Comparison of ENCODE assay signal across 29 cellular contexts in genomic region chr13:44193731-44194130, GRCh38.
"Had no signal": no experiment of that assay in that cellular context is flagged by ENCODE, and none has a peak within 500 bp of the region (broad histone marks: within the 10 kb centered on the region; RNA-seq: fewer than 3 reads in every experiment).

No MANE protein-coding gene starts in this region.

- H3K9me3 ChIP-seq: ascending aorta, breast epithelium, colonic mucosa had no signal

- FAIRE-seq: endometrium, frontal cortex had no signal

- H3K36me3 Mint-ChIP-seq: activated naive CD4-positive, alpha-beta T cell treated with anti-CD3 and anti-CD28 coated beads, Interleukin-2, amount 10 ng/mL, durations not matched to agents 7 days and 5 days; brain had no signal

- ATAC-seq: activated naive CD4-positive, alpha-beta T cell treated with anti-CD3 and anti-CD28 coated beads, Interleukin-2, amount 50 U/mL, for 72 hours; activated T-cell treated with anti-CD3 and anti-CD28 coated beads, Interleukin-2, amount 50 U/mL, for 72 hours had no signal

- DNase-seq: activated CD4-positive, alpha-beta memory T cell treated with anti-CD3 and anti-CD28 coated beads, Interleukin-2, amount 10 ng/mL, durations not matched to agents 7 days and 5 days; activated CD4-positive, alpha-beta T cell treated with anti-CD3 and anti-CD28 coated beads for 1 hour; activated CD4-positive, alpha-beta T cell treated with anti-CD3 and anti-CD28 coated beads for 4 hours; activated CD4-positive, alpha-beta T cell treated with anti-CD3 and anti-CD28 coated beads, Interleukin-2, amount 10 ng/mL, durations not matched to agents 7 days and 5 days; activated CD4-positive, alpha-beta T cell treated with anti-CD3 and anti-CD28 coated beads, Interleukin-2, amount 50 U/mL, for 4 hours; activated CD8-positive, alpha-beta memory T cell treated with anti-CD3 and anti-CD28 coated beads, Interleukin-2, amount 50 U/mL, for 48 hours; activated gamma-delta T cell; activated naive CD4-positive, alpha-beta T cell; activated naive CD4-positive, alpha-beta T cell treated with anti-CD3 and anti-CD28 coated beads, Interleukin-2, amount 10 ng/mL, durations not matched to agents 7 days and 5 days; activated naive CD8-positive, alpha-beta T cell treated with anti-CD3 and anti-CD28 coated beads, Interleukin-2, amount 10 ng/mL, durations not matched to agents 7 days and 5 days; activated T-cell treated with anti-CD3 and anti-CD28 coated beads for 4 hours; activated T-cell treated with anti-CD3 and anti-CD28 coated beads, Interleukin-2, amount 50 U/mL, for 24 hours; activated T-cell treated with anti-CD3 and anti-CD28 coated beads, Interleukin-2, amount 50 U/mL, for 72 hours; central memory CD4-positive, alpha-beta T cell; cerebellar nuclear complex; colonic mucosa; effector CD8-positive, alpha-beta T cell; foreskin fibroblast; head of caudate nucleus; T-helper 1 cell; T-helper 2 cell had no signal

- H3K27ac Mint-ChIP-seq: activated CD4-positive, alpha-beta memory T cell treated with anti-CD3 and anti-CD28 coated beads, Interleukin-2, amount 10 ng/mL, durations not matched to agents 7 days and 5 days; activated CD4-positive, alpha-beta T cell treated with anti-CD3 and anti-CD28 coated beads, Interleukin-2, amount 10 ng/mL, durations not matched to agents 7 days and 5 days; activated naive CD4-positive, alpha-beta T cell treated with anti-CD3 and anti-CD28 coated beads, Interleukin-2, amount 10 ng/mL, durations not matched to agents 7 days and 5 days; activated naive CD4-positive, alpha-beta T cell treated with anti-CD3 and anti-CD28 coated beads, Interleukin-2, amount 50 U/mL, for 72 hours; activated naive CD8-positive, alpha-beta T cell treated with anti-CD3 and anti-CD28 coated beads, Interleukin-2, amount 10 ng/mL, durations not matched to agents 7 days and 5 days; activated T-cell treated with anti-CD3 and anti-CD28 coated beads, Interleukin-2, amount 50 U/mL, for 24 hours; activated T-cell treated with anti-CD3 and anti-CD28 coated beads, Interleukin-2, amount 50 U/mL, for 72 hours; brain had no signal

- H3K4me1 ChIP-seq: breast epithelium, colonic mucosa had no signal

- H3K27me3 Mint-ChIP-seq: brain had no signal

- H3K4me3 Mint-ChIP-seq: activated CD4-positive, alpha-beta memory T cell treated with anti-CD3 and anti-CD28 coated beads, Interleukin-2, amount 10 ng/mL, durations not matched to agents 7 days and 5 days; activated CD4-positive, alpha-beta T cell treated with anti-CD3 and anti-CD28 coated beads, Interleukin-2, amount 10 ng/mL, durations not matched to agents 7 days and 5 days; activated naive CD4-positive, alpha-beta T cell treated with anti-CD3 and anti-CD28 coated beads, Interleukin-2, amount 10 ng/mL, durations not matched to agents 7 days and 5 days; activated naive CD8-positive, alpha-beta T cell treated with anti-CD3 and anti-CD28 coated beads, Interleukin-2, amount 10 ng/mL, durations not matched to agents 7 days and 5 days; activated T-cell treated with anti-CD3 and anti-CD28 coated beads, Interleukin-2, amount 50 U/mL, for 24 hours; activated T-cell treated with anti-CD3 and anti-CD28 coated beads, Interleukin-2, amount 50 U/mL, for 72 hours; brain had no signal

- H3K4me3 ChIP-seq: ascending aorta, breast epithelium, cardiac muscle cell, colonic mucosa had no signal

- H3K27ac ChIP-seq: ascending aorta, breast epithelium, cardiac muscle cell, colonic mucosa, epithelial cell of prostate had no signal

- H3K36me3 ChIP-seq: ascending aorta, breast epithelium, cardiac muscle cell, colonic mucosa had no signal

- H3K9me3 Mint-ChIP-seq: activated CD4-positive, alpha-beta memory T cell treated with anti-CD3 and anti-CD28 coated beads, Interleukin-2, amount 10 ng/mL, durations not matched to agents 7 days and 5 days; activated CD4-positive, alpha-beta T cell treated with anti-CD3 and anti-CD28 coated beads, Interleukin-2, amount 10 ng/mL, durations not matched to agents 7 days and 5 days; activated naive CD4-positive, alpha-beta T cell treated with anti-CD3 and anti-CD28 coated beads, Interleukin-2, amount 10 ng/mL, durations not matched to agents 7 days and 5 days had no signal

- H3K27me3 ChIP-seq: ascending aorta, breast epithelium, cardiac muscle cell, colonic mucosa had no signal
